8 cellular contexts compared by ENCODE assay signal in genomic region chr16:648786-649589, GRCh38. TPM values are rescaled to one million over a fixed set of nuclear protein-coding genes. Genes with fewer than 3 reads are reported as not detected.
DNase-seq lines count a peak whose midpoint lies in the region; ATAC-seq, FAIRE-seq and TF ChIP-seq lines count a peak whose summit lies in the region.

WDR90 (plus strand) TSS chr16:649365; CDS start chr16:649417, 52 bp downstream.

- H3K4me1 Mint-ChIP-seq in activated B cell treated with CpG ODN at 0.5 μM for 24 hours: peaks cover 22% of the 10 kb centered on the region

- H3K27me3 ChIP-seq in AG04450 (ENCODE audit: control insufficient read depth, insufficient read depth, low read length): no peaks in the 10 kb centered on the region
- no peaks in the 10 kb centered on the region for H3K27me3 ChIP-seq in bronchial epithelial cell (ENCODE audit: control insufficient read depth, insufficient read depth, low read length)
- no peaks in the 10 kb centered on the region for H3K27me3 ChIP-seq in smooth muscle cell (ENCODE audit: low read depth)

- H3K79me2 ChIP-seq in smooth muscle cell (ENCODE audit: low read depth): peaks cover 4% of the 10 kb centered on the region

- FAIRE-seq in bronchial epithelial cell (lab: Jason Lieb, UNC): no peak

- 4% methylated on average over 66 of the region's 90 CpGs for WGBS in smooth muscle cell (ENCODE audit: low lambda C conversion rate)

- H3K36me3 ChIP-seq in bronchial epithelial cell (ENCODE audit: control insufficient read depth, insufficient read depth, low read length) (peaks cover 5% of the 10 kb centered on the region), smooth muscle cell (ENCODE audit: low read depth) (no peaks in the 10 kb centered on the region)

- CTCF ChIA-PET in AG04450 (lab: Charles Lee) (interaction anchor here (0.6 kb wide), 1 partner anchor 9 kb away, joined by 4 read pairs; no protein-coding TSS in a partner anchor), activated B cell treated with CpG ODN at 0.5 μM for 24 hours (lab: Charles Lee) (interaction anchor here (1.2 kb wide), 1 partner anchor 56 kb away, joined by 4 read pairs; no protein-coding TSS in a partner anchor)

- H3K4me1 ChIP-seq in smooth muscle cell (ENCODE audit: low read depth): peaks cover 14% of the 10 kb centered on the region

- peak within 1 kb of the TSS; percentile 59 for H2AFZ ChIP-seq in smooth muscle cell (ENCODE audit: low read depth)

- H3K27ac ChIP-seq in AG04450 (ENCODE audit: low read depth, low read length): peak within 1 kb of the TSS; percentile 61
- H3K27ac ChIP-seq in smooth muscle cell (ENCODE audit: low read depth): peak within 1 kb of the TSS; percentile 82

- peak within 1 kb of the TSS; percentile 87 for H3K9ac ChIP-seq in smooth muscle cell (ENCODE audit: low read depth)

- peaks cover 6% of the 10 kb centered on the region for H3F3A ChIP-seq in smooth muscle cell (ENCODE audit: low read depth)

- POLR2A ChIA-PET in AG04450 (lab: Yijun Ruan, JAX): interaction anchor here (0.8 to 1.0 kb wide), 2 partner anchors 13 to 110 kb away, joined by 5 to 6 read pairs; partner anchors contain the start of gene METTL26
- POLR2A ChIA-PET in activated B cell treated with CpG ODN at 0.5 μM for 24 hours (lab: Charles Lee): interaction anchor here (0.6 to 4.0 kb wide), 7 partner anchors 10 to 61 kb away, joined by 3 to 13 read pairs (median 4); partner anchors contain the start of genes METTL26 and STUB1

- H3K27me3 Mint-ChIP-seq in activated B cell treated with CpG ODN at 0.5 μM for 24 hours: no peaks in the 10 kb centered on the region

- no peaks in the 10 kb centered on the region; the same call in 1 of the 2 replicates for H3K9me3 ChIP-seq in AG04450 (ENCODE audit: control insufficient read depth, insufficient read depth, low read length)
- H3K9me3 ChIP-seq in smooth muscle cell (replicated peaks; ENCODE audit: low read depth): no peaks in the 10 kb centered on the region

- H3K4me3 Mint-ChIP-seq in activated B cell treated with CpG ODN at 0.5 μM for 24 hours: peak within 1 kb of the TSS; percentile 84

- H4K20me1 ChIP-seq in smooth muscle cell (ENCODE audit: low read depth): no peaks in the 10 kb centered on the region

- H3K4me3 ChIP-seq in AG04450 (ENCODE audit: low read depth, low read length): peak within 1 kb of the TSS; percentile 67
- peak within 1 kb of the TSS; percentile 56 for H3K4me3 ChIP-seq in bronchial epithelial cell (ENCODE audit: low read depth, low read length)
- H3K4me3 ChIP-seq in smooth muscle cell: peak within 1 kb of the TSS; percentile 88

- peak within 1 kb of the TSS; percentile 100 for H3K4me2 ChIP-seq in smooth muscle cell

- H3K27ac Mint-ChIP-seq in activated B cell treated with CpG ODN at 0.5 μM for 24 hours: peak within 1 kb of the TSS; percentile 85

- ATAC-seq in GM19025 (IDR thresholded peaks at IDR 0.05; ENCODE audit: low read depth, unreplicated experiment) (peak; percentile 81), HG03196 (IDR thresholded peaks at IDR 0.05; ENCODE audit: unreplicated experiment) (peak; percentile 58), activated B cell treated with CpG ODN at 0.5 μM for 24 hours (ENCODE audit: low read depth) (peak; percentile 85)

- DNase-seq in AG04450 (ENCODE audit: low read depth, low spot score) (peak; percentile 65), NCI-H226 (peak; percentile 88), activated B cell treated with CpG ODN at 0.5 μM for 24 hours (peak; percentile 93), bronchial epithelial cell (ENCODE audit: low read depth) (peak; percentile 79), inferior parietal cortex (ENCODE audit: extremely low spot score) (peak; percentile 94), smooth muscle cell (lab: John Stamatoyannopoulos, UW; ENCODE audit: unreplicated experiment) (peak; percentile 64)

- H3K36me3 Mint-ChIP-seq in activated B cell treated with CpG ODN at 0.5 μM for 24 hours (ENCODE audit: low read depth): no peaks in the 10 kb centered on the region

- TF ChIP-seq CTCF in AG04450 (IDR thresholded peaks at IDR 0.05; ENCODE audit: low read depth, low read length) (no peak), activated B cell treated with CpG ODN at 0.5 μM for 24 hours (IDR thresholded peaks at IDR 0.05) (no peak), bronchial epithelial cell (IDR thresholded peaks at IDR 0.05; ENCODE audit: insufficient read depth, low read length, severe bottlenecking) (no peak), smooth muscle cell (IDR thresholded peaks at IDR 0.05; ENCODE audit: borderline replicate concordance, insufficient read depth, poor library complexity, severe bottlenecking) (no peak)

- H3K9me3 Mint-ChIP-seq in activated B cell treated with CpG ODN at 0.5 μM for 24 hours: no peaks in the 10 kb centered on the region

- intact Hi-C loops in activated B cell treated with CpG ODN at 0.5 μM for 24 hours (cut with micrococcal nuclease): loop anchor here (1.0 to 2.0 kb wide), 4 partner anchors 11 to 35 kb away; partner anchors contain the start of genes JMJD8, METTL26 and RHOT2

RNA-seq across cellular contexts. Expression of gene WDR90, which starts in this region (rescaled TPM):
- polyA plus RNA-seq in AG04450 (2011; rRNA removed) (2.1 and 2.5 TPM in 2 replicates), smooth muscle cell (10.4 and 24.6 TPM in 2 replicates)
- 2.8 and 3.5 TPM in 2 replicates for polyA minus RNA-seq in AG04450 (2011; rRNA and poly(A)+ RNA removed)
- total RNA-seq in activated B cell treated with CpG ODN at 0.5 μM for 24 hours (24.8 and 33.7 TPM in 2 replicates), bronchial epithelial cell (4.2 and 7.2 TPM in 2 replicates), smooth muscle cell (6.8 and 8.4 TPM in 2 replicates)

Comparison
In these comparisons a context has a peak if more than half of its experiments do, and no peak if none do; other contexts are left out.
1. Peak in every context shown above with its lines: DNase-seq, ATAC-seq, H3K4me3 ChIP-seq and H3K27ac ChIP-seq.